Comparison of ENCODE assay signal across 17 cellular contexts in the genomic region with DNA sequence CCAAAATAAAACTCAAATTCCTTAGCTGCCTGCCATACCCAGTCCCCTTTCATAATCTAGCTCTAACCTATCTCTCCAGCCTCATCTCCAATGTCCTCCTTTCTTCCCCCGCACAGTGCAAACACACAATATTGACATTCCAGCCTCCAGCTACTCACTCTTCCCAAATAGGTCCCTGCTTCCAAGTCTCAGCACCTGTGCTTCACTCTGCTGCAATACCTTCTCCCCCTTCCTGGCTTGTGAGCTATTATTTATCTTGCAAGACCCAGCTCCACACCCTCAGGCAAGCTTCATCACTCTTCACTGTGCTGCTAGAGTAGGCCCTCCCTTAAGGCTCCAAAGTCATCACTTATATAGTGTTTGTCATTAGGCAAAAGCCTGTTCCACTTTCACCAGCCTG. TPM values are rescaled to one million over a fixed set of nuclear protein-coding genes. Genes with fewer than 3 reads are reported as not detected.
DNase-seq lines count a peak whose midpoint lies in the region; TF ChIP-seq lines count a peak whose summit lies in the region.
"Had no signal": no experiment of that assay in that cellular context is flagged by ENCODE, and none has a peak within 500 bp of the region (broad histone marks: within the 10 kb centered on the region; RNA-seq: fewer than 3 reads in every experiment).

No MANE protein-coding gene starts in this region.

- no peak for TF ChIP-seq CTCF in PC-9 (conservative IDR thresholded peaks at IDR 0.05)

- peaks cover 39% of the 10 kb centered on the region for H3F3A ChIP-seq in PC-9 (ENCODE audit: insufficient read depth, low read depth)

- DNase-seq in NCI-H748 (lab: John Stamatoyannopoulos, UW; ENCODE audit: unreplicated experiment) (peak; percentile 42), NCI-H748 treated with DMSO at 0.1 percent for 48 hours (lab: John Stamatoyannopoulos, UW) (no peak), PC-9 (peak; percentile 46 to 93), renal cortical epithelial cell (ENCODE audit: low read depth) (peak; percentile 63), SKM-1 (lab: John Stamatoyannopoulos, UW; ENCODE audit: unreplicated experiment) (no peak), NCI-H1694 treated with DMSO at 0.1 percent for 48 hours (lab: John Stamatoyannopoulos, UW) (no peak)
- DNase-seq in stimulated activated CD4-positive, alpha-beta T cell treated with anti-CD3 and anti-CD28 coated beads, Interleukin-15, amount 100 ng/mL, for 24 hours = no peak
- DNase-seq: activated CD4-positive, alpha-beta T cell treated with anti-CD3 and anti-CD28 coated beads for 4 hours; activated T-cell treated with anti-CD3 and anti-CD28 coated beads, Interleukin-2, amount 50 U/mL, for 4 hours; GM23248; head of caudate nucleus; naive B cell; NCI-H1048; NCI-H446; RPMI8226; stimulated activated CD4-positive, alpha-beta T cell treated with anti-CD3 and anti-CD28 coated beads, Interleukin-4, amount 100 ng/mL, for 24 hours had no signal

- H3K4me1 ChIP-seq in PC-9 (replicated peaks; ENCODE audit: insufficient read depth) (peaks cover 55% of the 10 kb centered on the region), iPS-20b (ENCODE audit: insufficient read depth, low read length) (peaks cover 61% of the 10 kb centered on the region)

- no peak overlapping the region for H3K9ac ChIP-seq in iPS-20b (ENCODE audit: low read depth, low read length)
- H3K9ac ChIP-seq: GM23248 had no signal

- H3K4me3 ChIP-seq in PC-9 (no peak overlapping the region), iPS-20b (ENCODE audit: low read length) (no peak overlapping the region)
- H3K4me3 ChIP-seq: GM23248 had no signal

- peaks cover 94% of the 10 kb centered on the region for H3K79me2 ChIP-seq in PC-9 (ENCODE audit: low read depth)

- BruUV-seq in PC-9 (replicated peaks; lab: Mats Ljungman, UMichigan) = no TSS peak

- peaks cover 20% of the 10 kb centered on the region for H4K20me1 ChIP-seq in PC-9 (ENCODE audit: insufficient read depth)

- intact Hi-C loops in PC-9 (cut with micrococcal nuclease; ENCODE audit: unreplicated experiment) = loop anchor here (2.0 to 10.0 kb wide), 2 partner anchors 21 to 445 kb away; no protein-coding TSS in a partner anchor

- H3K27me3 ChIP-seq in PC-9 (ENCODE audit: insufficient read depth, low read depth) (no peaks in the 10 kb centered on the region), iPS-20b (ENCODE audit: insufficient read depth, low read length) (no peaks in the 10 kb centered on the region)

- H3K9me3 ChIP-seq in PC-9 (ENCODE audit: insufficient read depth, low read depth) (no peaks in the 10 kb centered on the region; the same call in 1 of the 2 replicates), iPS-20b (ENCODE audit: insufficient read depth, low read depth, low read length) (no peaks in the 10 kb centered on the region)

- no peak overlapping the region for H2AFZ ChIP-seq in PC-9
- H2AFZ ChIP-seq: GM23248 had no signal

- H3K9me2 ChIP-seq in PC-9 (ENCODE audit: insufficient read depth) = no peaks in the 10 kb centered on the region

- H3K27ac ChIP-seq in PC-9 = peak overlapping the region; percentile 65
- peak overlapping the region; percentile 58 for H3K27ac ChIP-seq in iPS-20b (ENCODE audit: low read length)
- H3K27ac ChIP-seq: GM23248 had no signal

- peak overlapping the region; percentile 61 for H3K4me2 ChIP-seq in PC-9

- H3K36me3 ChIP-seq in PC-9 (ENCODE audit: low read depth) (peaks cover 8% of the 10 kb centered on the region), iPS-20b (ENCODE audit: insufficient read depth, low read depth, low read length) (peaks cover 5% of the 10 kb centered on the region; the same call in 1 of the 2 replicates)

- POLR2A ChIA-PET in PC-9 (lab: Charles Lee; ENCODE audit: unreplicated experiment) = interaction anchor here (0.5 to 0.7 kb wide), 3 partner anchors 15 to 1464 kb away, joined by 3 to 7 read pairs (median 4); no protein-coding TSS in a partner anchor

- CTCF ChIA-PET in PC-9 (lab: Charles Lee) = no interaction called here

RNA-seq across cellular contexts. Expression of a gene that starts 9.7 kb away (rescaled TPM):
- 16.5 and 22.4 TPM in 2 replicates for total RNA-seq in PC-9 (2021)
- 5.9 and 9.9 TPM in 2 replicates for total RNA-seq in renal cortical epithelial cell

Comparison
In these comparisons a context has a peak if more than half of its experiments do, and no peak if none do; other contexts are left out.
1. DNase-seq: peak in NCI-H748 (single experiment), PC-9 (2 of 2) and renal cortical epithelial cell (single experiment); none in NCI-H748 treated with DMSO at 0.1 percent for 48 hours (single experiment), stimulated activated CD4-positive, alpha-beta T cell treated with anti-CD3 and anti-CD28 coated beads, Interleukin-15, amount 100 ng/mL, for 24 hours (single experiment), SKM-1 (single experiment) and NCI-H1694 treated with DMSO at 0.1 percent for 48 hours (single experiment).